ENCODE assay signal across 13 cellular contexts in the genomic region with DNA sequence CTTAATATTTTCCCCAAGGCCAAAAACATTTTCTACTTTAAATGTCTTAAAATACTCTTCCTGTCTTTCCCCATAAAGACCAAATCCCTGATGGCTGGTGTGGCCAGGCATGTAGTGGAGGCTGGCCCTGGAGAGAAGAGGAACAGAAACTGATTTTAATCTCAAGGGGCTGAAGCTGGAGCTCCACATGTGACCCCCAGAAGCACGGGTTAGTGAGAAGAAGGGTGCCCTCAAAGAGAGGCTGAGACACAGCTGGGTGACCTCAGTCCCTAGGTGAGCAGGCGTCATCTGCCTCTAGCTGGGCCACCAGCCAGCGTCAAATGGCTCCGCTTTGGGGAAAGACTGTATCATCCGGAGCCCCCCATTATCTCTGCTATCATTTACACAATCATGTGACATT. TPM values are rescaled to one million over a fixed set of nuclear protein-coding genes. Genes with fewer than 3 reads are reported as not detected.
A peak's percentile ranks its signal among the peaks of the same experiment; 100 is the strongest.
DNase-seq lines count a peak whose midpoint lies in the region; ATAC-seq, FAIRE-seq and TF ChIP-seq lines count a peak whose summit lies in the region.
"Had no signal": no experiment of that assay in that cellular context is flagged by ENCODE, and none has a peak within 500 bp of the region (broad histone marks: within the 10 kb centered on the region; RNA-seq: fewer than 3 reads in every experiment).

No MANE protein-coding gene starts in this region.

- intact Hi-C loops in GM12878 (cut with micrococcal nuclease; ENCODE audit: unreplicated experiment) = no loop called here

- WGBS in GM12878 (ENCODE audit: insufficient coverage, insufficient replicate concordance, low lambda C conversion rate, missing lambda C conversion rate) = 1% methylated on average over 5 of the region's 5 CpGs

- TF ChIP-seq CTCF in GM12878 (IDR thresholded peaks at IDR 0.05 in 2 of 3, conservative IDR thresholded peaks at IDR 0.05 in 1 of 3; ENCODE audit: control insufficient read depth in 2 of 3, extremely low read depth in 1 of 3, insufficient read depth in 1 of 3, low read depth in 3 of 3, low read length in 3 of 3) = no peak
- TF ChIP-seq CTCF in endothelial cell (IDR thresholded peaks at IDR 0.05; ENCODE audit: unreplicated experiment) = no peak
- no peak for TF ChIP-seq CTCF in MM.1S (IDR thresholded peaks at IDR 0.05; ENCODE audit: low read length)

- FAIRE-seq in GM18507 (lab: Jason Lieb, UNC) (peak; percentile 75), GM12878 (lab: Jason Lieb, UNC) (peak; percentile 66)

- H3K27ac Mint-ChIP-seq in endothelial cell (ENCODE audit: unreplicated experiment) = no peak overlapping the region
- H3K27ac Mint-ChIP-seq: CD4-positive, CD25-positive, alpha-beta regulatory T cell had no signal

- H3K4me1 Mint-ChIP-seq in endothelial cell (ENCODE audit: unreplicated experiment) = peaks cover 8% of the 10 kb centered on the region
- H3K4me1 Mint-ChIP-seq: CD4-positive, CD25-positive, alpha-beta regulatory T cell had no signal

- H3K9me3 ChIP-seq in GM12878 (replicated peaks; ENCODE audit: control insufficient read depth, insufficient read depth, low read length) (peaks cover 2% of the 10 kb centered on the region; the same call in 1 of the 3 replicates), MM.1S (replicated peaks; ENCODE audit: insufficient read depth, low read length) (no peaks in the 10 kb centered on the region)
- H3K9me3 ChIP-seq: prostate gland had no signal

- ATAC-seq in GM21447 (IDR thresholded peaks at IDR 0.05; ENCODE audit: unreplicated experiment) (peak; percentile 99), HG03108 (IDR thresholded peaks at IDR 0.05; ENCODE audit: unreplicated experiment) (peak; percentile 99), GM12878 (peak; percentile 95)
- ATAC-seq: left cardiac atrium had no signal

- peak in 1 of 2 experiments; percentile 44; a peak in 1 of 4 replicates for TF ChIP-seq EP300 in GM12878 (IDR thresholded peaks at IDR 0.05; ENCODE audit: borderline replicate concordance in 1 of 2, control insufficient read depth in 1 of 2, low read depth in 2 of 2, low read length in 2 of 2)

- CTCF ChIA-PET in GM12878 (lab: Yijun Ruan, JAX) = interaction anchor here (0.8 kb wide), 1 partner anchor 10 kb away, joined by 3 read pairs; no protein-coding TSS in a partner anchor

- H3K4me3 Mint-ChIP-seq in endothelial cell (ENCODE audit: unreplicated experiment) = no peak overlapping the region
- H3K4me3 Mint-ChIP-seq: CD4-positive, CD25-positive, alpha-beta regulatory T cell had no signal

- H3K9me2 ChIP-seq in MM.1S (replicated peaks; ENCODE audit: insufficient read depth, low read length) = no peaks in the 10 kb centered on the region

- H3K27me3 ChIP-seq in GM12878 (replicated peaks in 1 of 2; ENCODE audit: control insufficient read depth in 2 of 2, insufficient read depth in 2 of 2, low read length in 1 of 2) (no peaks in the 10 kb centered on the region), MM.1S (replicated peaks; ENCODE audit: insufficient read depth, low read length) (no peaks in the 10 kb centered on the region)

- BruUV-seq in GM12878 (replicated peaks; lab: Mats Ljungman, UMichigan) = no TSS peak

- H4K20me1 ChIP-seq in GM12878 (ENCODE audit: control insufficient read depth, insufficient read depth) (no peaks in the 10 kb centered on the region), MM.1S (ENCODE audit: insufficient read depth, low read length) (no peaks in the 10 kb centered on the region)

- TF ChIP-seq POLR2A in GM12878 (IDR thresholded peaks at IDR 0.05; ENCODE audit: low read depth, low read length) = no peak

- no peaks in the 10 kb centered on the region for H3F3A ChIP-seq in MM.1S (ENCODE audit: insufficient read depth, low read length)

- H3K27ac ChIP-seq in GM12878 (ENCODE audit: control insufficient read depth, insufficient read depth) (no peak overlapping the region), MM.1S (ENCODE audit: low read length) (no peak overlapping the region)
- H3K27ac ChIP-seq: prostate gland, VCaP had no signal

- no peak for DNase-seq in GM18507 (ENCODE audit: extremely low spot score, insufficient read length, low read depth)
- peak; percentile 30 for DNase-seq in GM12878 (ENCODE audit: low read depth, low spot score)
- no peak for DNase-seq in endothelial cell (ENCODE audit: low spot score)
- DNase-seq in MM.1S = no peak
- DNase-seq in foreskin melanocyte = no peak
- DNase-seq in activated CD4-positive, alpha-beta T cell treated with anti-CD3 and anti-CD28 coated beads, Interleukin-2, amount 50 U/mL, for 4 hours = no peak
- DNase-seq: CD4-positive, CD25-positive, alpha-beta regulatory T cell; erythroblast; left cardiac atrium had no signal

- H3K36me3 ChIP-seq in GM12878 (ENCODE audit: control insufficient read depth in 2 of 2, insufficient read depth in 2 of 2, low read length in 1 of 2) = no peaks in the 10 kb centered on the region
- H3K36me3 ChIP-seq in MM.1S (replicated peaks; ENCODE audit: insufficient read depth, low read length) = no peaks in the 10 kb centered on the region
- H3K36me3 ChIP-seq: prostate gland had no signal

- H3K4me1 ChIP-seq in GM12878 (ENCODE audit: control insufficient read depth, insufficient read depth, low read length) = peaks cover 5% of the 10 kb centered on the region; the same call in 1 of the 2 replicates
- no peaks in the 10 kb centered on the region for H3K4me1 ChIP-seq in MM.1S (ENCODE audit: low read length)
- H3K4me1 ChIP-seq: prostate gland had no signal

- in situ Hi-C loops in GM12878 (cut with MboI) = no loop called here

- 0 out of 2 replicates have a peak overlapping the region, but pooled peaks have one; percentile 8 for H2AFZ ChIP-seq in GM12878 (ENCODE audit: control insufficient read depth, low read depth, low read length)
- H2AFZ ChIP-seq in MM.1S (ENCODE audit: low read length) = no peak overlapping the region

- H3K4me3 ChIP-seq in GM12878 (no peak overlapping the region), MM.1S (ENCODE audit: low read length) (no peak overlapping the region)
- H3K4me3 ChIP-seq: prostate gland had no signal

- no peak overlapping the region for H3K4me2 ChIP-seq in GM12878 (ENCODE audit: control insufficient read depth, insufficient read depth)
- no peak overlapping the region for H3K4me2 ChIP-seq in MM.1S (ENCODE audit: low read depth, low read length)

- H3K79me2 ChIP-seq in GM12878 (ENCODE audit: control insufficient read depth, insufficient read depth, low read length) (no peaks in the 10 kb centered on the region), MM.1S (ENCODE audit: low read length) (no peaks in the 10 kb centered on the region)

- SMC1A ChIA-PET in GM12878 (lab: Charles Lee; ENCODE audit: uncharacterized antibody, unreplicated experiment) = interaction anchor here (1.5 kb wide), 1 partner anchor 18 kb away, joined by 3 read pairs; no protein-coding TSS in a partner anchor

- no peaks in the 10 kb centered on the region for H3K9me3 Mint-ChIP-seq in endothelial cell (ENCODE audit: unreplicated experiment)

- RAD21 ChIA-PET in GM12878 (lab: Charles Lee; ENCODE audit: unreplicated experiment) = interaction anchor here (1.0 kb wide), 1 partner anchor 9 kb away, joined by 3 read pairs; no protein-coding TSS in a partner anchor

- POLR2A ChIA-PET in GM12878 (lab: Charles Lee) = no interaction called here

- H3K9ac ChIP-seq in GM12878 (ENCODE audit: control insufficient read depth, insufficient read depth, low read length) = no peak overlapping the region
- H3K9ac ChIP-seq in MM.1S (ENCODE audit: low read length) = no peak overlapping the region

- H3K27me3 Mint-ChIP-seq in endothelial cell (ENCODE audit: unreplicated experiment) = peaks cover 2% of the 10 kb centered on the region

- TF ChIP-seq RAD21 in GM12878 (IDR thresholded peaks at IDR 0.05; ENCODE audit: insufficient read depth, low read depth, low read length) = no peak

- H3K36me3 Mint-ChIP-seq in endothelial cell (ENCODE audit: low read depth, unreplicated experiment) = no peaks in the 10 kb centered on the region
- H3K36me3 Mint-ChIP-seq: CD4-positive, CD25-positive, alpha-beta regulatory T cell had no signal

RNA-seq across cellular contexts. Expression of a gene that starts 19.3 kb away (rescaled TPM):
- total RNA-seq in GM12878 (2013; cell fraction: nucleolus; rRNA removed) = 30.6 and 33.9 TPM in 2 replicates
- 11.2 and 12.7 TPM in 2 replicates for total RNA-seq in GM12878 (2014; rRNA removed)
- total RNA-seq in GM12878 (2014; rRNA removed; fragmentation: Illumina TruSeq; extraction: Trizol) = 17.6 and 21.8 TPM in 2 replicates
- 22.3 and 23.7 TPM in 2 replicates for total RNA-seq in GM12878 (2021)
- 17.2 TPM for polyA plus RNA-seq in GM12878 (2011; ENCODE audit: low read depth)
- 33.8 and 44.1 TPM in 2 replicates for polyA plus RNA-seq in GM12878 (2011; rRNA removed)
- 20.6 and 21.7 TPM in 2 replicates for polyA plus RNA-seq in GM12878 (2011; cell fraction: cytosol; rRNA removed)
- polyA plus RNA-seq in GM12878 (2011; cell fraction: nucleus; rRNA removed) = 43.3 and 44.0 TPM in 2 replicates
- polyA plus RNA-seq in GM12878 (2012) = 22.5 and 24.7 TPM in 2 replicates
- 20.1 and 25.2 TPM in 2 replicates for polyA plus RNA-seq in GM12878 (2014; fragmentation: Illumina TruSeq; extraction: Trizol)
- 10 to 100 TPM; 52.0 to 56.3 TPM for polyA plus RNA-seq in GM12878 (2014; fragmentation: Nextera tagmentation; extraction: Ambion mirVana)
- 14.5 and 14.9 TPM in 2 replicates for polyA plus RNA-seq in GM12878 (2014; rRNA removed)
- polyA plus RNA-seq in GM12878 (2016; fragmentation: Nextera tagmentation; extraction: Ambion mirVana) = 10 to 100 TPM; 26.8 to 27.0 TPM
- 15.7 and 21.1 TPM in 2 replicates for polyA minus RNA-seq in GM12878 (2011; rRNA and poly(A)+ RNA removed)
- polyA minus RNA-seq in GM12878 (2011; cell fraction: cytosol; rRNA and poly(A)+ RNA removed) = 4.6 and 5.1 TPM in 2 replicates
- polyA minus RNA-seq in GM12878 (2011; cell fraction: nucleus; rRNA and poly(A)+ RNA removed) = 14.6 and 25.4 TPM in 2 replicates
- total RNA-seq in endothelial cell (ENCODE audit: unreplicated experiment) = 26.3 TPM
